ENCODE assay signal across 13 cellular contexts in the genomic region with DNA sequence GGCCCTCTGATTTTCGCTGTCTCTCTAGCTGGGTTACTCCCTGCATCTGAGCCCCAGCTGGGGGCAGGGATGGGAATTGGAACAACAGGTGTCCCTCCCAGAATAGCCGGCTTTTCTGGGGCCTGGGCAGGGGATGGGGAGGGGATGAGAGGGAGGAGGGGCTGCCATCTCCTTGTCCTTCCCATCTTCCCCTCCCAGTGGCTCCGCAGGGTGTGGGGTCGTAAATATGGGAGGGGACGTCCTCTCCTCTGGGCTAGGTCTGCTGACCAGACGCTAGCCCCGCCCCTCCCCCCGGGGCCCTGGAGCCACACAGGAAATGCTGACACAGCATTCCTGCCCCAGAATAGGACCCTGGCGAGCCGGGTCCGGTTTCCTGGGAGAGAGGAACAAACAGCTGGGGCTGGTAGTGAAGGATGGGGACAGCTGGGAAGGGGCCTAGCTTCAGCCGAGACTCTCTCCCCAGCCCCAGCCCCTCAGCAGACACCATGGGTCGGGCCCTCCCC. TPM values are rescaled to one million over a fixed set of nuclear protein-coding genes. Genes with fewer than 3 reads are reported as not detected.
DNase-seq lines count a peak whose midpoint lies in the region; ATAC-seq lines count a peak whose summit lies in the region.
"Had no signal": no experiment of that assay in that cellular context is flagged by ENCODE, and none has a peak within 500 bp of the region (broad histone marks: within the 10 kb centered on the region; RNA-seq: fewer than 3 reads in every experiment).

No MANE protein-coding gene starts in this region.

- H3K36me3 Mint-ChIP-seq in activated T-cell treated with anti-CD3 and anti-CD28 coated beads, Interleukin-2, amount 50 U/mL, for 4 hours (ENCODE audit: insufficient read depth) = no peaks in the 10 kb centered on the region
- no peaks in the 10 kb centered on the region for H3K36me3 Mint-ChIP-seq in central memory CD8-positive, alpha-beta T cell (ENCODE audit: insufficient read depth)
- H3K36me3 Mint-ChIP-seq: stimulated activated memory B cell treated with anti-CD40 and anti-IgM and Interleukin-4, amounts not matched to agents 10 μg/mL and 1 μg/mL and 100 μg/mL, for 72 hours had no signal

- no peaks in the 10 kb centered on the region for H3K9me3 Mint-ChIP-seq in activated T-cell treated with anti-CD3 and anti-CD28 coated beads, Interleukin-2, amount 50 U/mL, for 4 hours
- no peaks in the 10 kb centered on the region for H3K9me3 Mint-ChIP-seq in central memory CD8-positive, alpha-beta T cell
- H3K9me3 Mint-ChIP-seq: stimulated activated memory B cell treated with anti-CD40 and anti-IgM and Interleukin-4, amounts not matched to agents 10 μg/mL and 1 μg/mL and 100 μg/mL, for 72 hours had no signal

- ATAC-seq in activated T-cell treated with anti-CD3 and anti-CD28 coated beads, Interleukin-2, amount 50 U/mL, for 4 hours = no peak
- no peak for ATAC-seq in central memory CD8-positive, alpha-beta T cell (replicated peaks; ENCODE audit: extremely low read depth, poor library complexity, severe bottlenecking)
- peak; percentile 32 for ATAC-seq in left lobe of liver
- ATAC-seq: stimulated activated memory B cell treated with anti-CD40 and anti-IgM and Interleukin-4, amounts not matched to agents 10 μg/mL and 1 μg/mL and 100 μg/mL, for 72 hours had no signal

- H3K4me1 Mint-ChIP-seq in activated T-cell treated with anti-CD3 and anti-CD28 coated beads, Interleukin-2, amount 50 U/mL, for 4 hours (ENCODE audit: low read depth) = peaks cover 9% of the 10 kb centered on the region
- H3K4me1 Mint-ChIP-seq in central memory CD8-positive, alpha-beta T cell = peaks cover 11% of the 10 kb centered on the region

- DNase-seq in activated T-cell treated with anti-CD3 and anti-CD28 coated beads, Interleukin-2, amount 50 U/mL, for 4 hours = no peak
- DNase-seq in activated T-cell treated with anti-CD3 and anti-CD28 coated beads, Interleukin-2, amount 50 U/mL, for 48 hours = no peak
- no peak for DNase-seq in central memory CD8-positive, alpha-beta T cell (ENCODE audit: low spot score in 2 of 2)
- DNase-seq in left lobe of liver (ENCODE audit: low spot score) (no peak), substantia nigra (lab: John Stamatoyannopoulos, UW) (peak in 31 of 49 donors; percentile 3 to 69 (median 20)), glomerular visceral epithelial cell (ENCODE audit: extremely low spot score) (no peak)
- no peak for DNase-seq in activated CD8-positive, alpha-beta memory T cell treated with anti-CD3 and anti-CD28 coated beads, Interleukin-2, amount 50 U/mL, for 48 hours
- no peak for DNase-seq in activated CD4-positive, alpha-beta T cell treated with anti-CD3 and anti-CD28 coated beads for 4 hours
- DNase-seq: activated naive CD4-positive, alpha-beta T cell treated with anti-CD3 and anti-CD28 coated beads, Interleukin-2, amount 50 U/mL, for 16 hours had no signal

- peak overlapping the region; percentile 38 for H3K27ac ChIP-seq in substantia nigra (ENCODE audit: low read depth, low read length, poor library complexity, severe bottlenecking)

- peak overlapping the region; percentile 58 for H3K4me3 Mint-ChIP-seq in activated T-cell treated with anti-CD3 and anti-CD28 coated beads, Interleukin-2, amount 50 U/mL, for 4 hours
- peak overlapping the region; percentile 26 for H3K4me3 Mint-ChIP-seq in central memory CD8-positive, alpha-beta T cell

- no peak overlapping the region for H3K27ac Mint-ChIP-seq in central memory CD8-positive, alpha-beta T cell (ENCODE audit: low read depth)
- H3K27ac Mint-ChIP-seq: stimulated activated memory B cell treated with anti-CD40 and anti-IgM and Interleukin-4, amounts not matched to agents 10 μg/mL and 1 μg/mL and 100 μg/mL, for 72 hours had no signal

- H3K27me3 Mint-ChIP-seq in activated T-cell treated with anti-CD3 and anti-CD28 coated beads, Interleukin-2, amount 50 U/mL, for 4 hours (ENCODE audit: low read depth) = peaks cover 30% of the 10 kb centered on the region
- H3K27me3 Mint-ChIP-seq in central memory CD8-positive, alpha-beta T cell = peaks cover 48% of the 10 kb centered on the region

RNA-seq across cellular contexts. Expression of a gene that starts 1.1 kb away (rescaled TPM):
- total RNA-seq in activated T-cell treated with anti-CD3 and anti-CD28 coated beads, Interleukin-2, amount 50 U/mL, for 4 hours = 1 to 10 TPM; 2.3 to 3.9 (median 3.2) TPM
- total RNA-seq in left lobe of liver = 0.68 TPM
- total RNA-seq: dermis microvascular lymphatic vessel endothelial cell had no signal

RNA-seq across cellular contexts. Expression of a gene that starts 8.6 kb away (rescaled TPM):
- 1 to 10 TPM in 2 of 3 donors, under 1 TPM in 1; 0.66 to 1.4 (median 1.2) TPM for total RNA-seq in activated T-cell treated with anti-CD3 and anti-CD28 coated beads, Interleukin-2, amount 50 U/mL, for 4 hours
- 1.0 TPM for total RNA-seq in left lobe of liver
- total RNA-seq: dermis microvascular lymphatic vessel endothelial cell, G401, glomerular endothelial cell had no signal

RNA-seq across cellular contexts. Expression of a gene that starts 31.7 kb away (rescaled TPM):
- 10 to 100 TPM; 22.7 to 27.5 (median 24.5) TPM for total RNA-seq in activated T-cell treated with anti-CD3 and anti-CD28 coated beads, Interleukin-2, amount 50 U/mL, for 4 hours
- 8.7 TPM for total RNA-seq in left lobe of liver

RNA-seq across cellular contexts. Expression of a gene that starts 46.1 kb away (rescaled TPM):
- total RNA-seq in activated T-cell treated with anti-CD3 and anti-CD28 coated beads, Interleukin-2, amount 50 U/mL, for 4 hours = under 1 TPM; 0.46 to 0.74 (median 0.57) TPM
- total RNA-seq in left lobe of liver = 0.30 TPM

RNA-seq across cellular contexts. Expression of a gene that starts 46.8 kb away (rescaled TPM):
- total RNA-seq in activated T-cell treated with anti-CD3 and anti-CD28 coated beads, Interleukin-2, amount 50 U/mL, for 4 hours = under 1 TPM in 2 of 3 donors, not detected in 1; 0.11 TPM
- not detected for total RNA-seq in left lobe of liver

Comparison
In these comparisons a context has a peak if more than half of its experiments do, and no peak if none do; other contexts are left out.
1. DNase-seq: peak in substantia nigra (31 of 49); none in activated T-cell treated with anti-CD3 and anti-CD28 coated beads, Interleukin-2, amount 50 U/mL, for 4 hours (single experiment), activated T-cell treated with anti-CD3 and anti-CD28 coated beads, Interleukin-2, amount 50 U/mL, for 48 hours (0 of 2), central memory CD8-positive, alpha-beta T cell (0 of 2), left lobe of liver (single experiment), activated CD8-positive, alpha-beta memory T cell treated with anti-CD3 and anti-CD28 coated beads, Interleukin-2, amount 50 U/mL, for 48 hours (single experiment), glomerular visceral epithelial cell (single experiment) and activated CD4-positive, alpha-beta T cell treated with anti-CD3 and anti-CD28 coated beads for 4 hours (0 of 2).